8 cellular contexts compared by ENCODE assay signal in genomic region chr4:166594326-166594946, GRCh38.
DNase-seq lines count a peak whose midpoint lies in the region; ATAC-seq and TF ChIP-seq lines count a peak whose summit lies in the region.

No MANE protein-coding gene starts in this region.

- TF ChIP-seq CTCF in GM12865 (IDR thresholded peaks at IDR 0.05; ENCODE audit: insufficient read depth, low read depth, low read length, missing control alignments) (peak; percentile 79), WERI-Rb-1 (IDR thresholded peaks at IDR 0.05; ENCODE audit: low read depth, low read length) (peak; percentile 94), kidney epithelial cell (IDR thresholded peaks at IDR 0.05; ENCODE audit: insufficient read depth, low read length, poor library complexity, severe bottlenecking) (peak; percentile 86), coronary artery (IDR thresholded peaks at IDR 0.05) (no peak)

- POLR2A ChIA-PET in CD8-positive, alpha-beta memory T cell (lab: Charles Lee): no interaction called here

- peaks cover 2 to 23% (median 4%) of the 10 kb centered on the region in 5 donors for H3K9me3 Mint-ChIP-seq in CD8-positive, alpha-beta memory T cell

- no peaks in the 10 kb centered on the region for H3K27me3 Mint-ChIP-seq in CD8-positive, alpha-beta memory T cell

- H3K27ac ChIP-seq in WERI-Rb-1 (no peak overlapping the region), coronary artery (no peak overlapping the region)
- no peak overlapping the region for H3K27ac ChIP-seq in CD8-positive, alpha-beta memory T cell (ENCODE audit: low read depth, low read length)

- H3K27me3 ChIP-seq in WERI-Rb-1 (ENCODE audit: insufficient read depth, low read depth, severe bottlenecking): no peaks in the 10 kb centered on the region
- no peaks in the 10 kb centered on the region for H3K27me3 ChIP-seq in kidney epithelial cell (ENCODE audit: control insufficient read depth, insufficient read depth, low read length)
- no peaks in the 10 kb centered on the region for H3K27me3 ChIP-seq in CD8-positive, alpha-beta memory T cell (ENCODE audit: insufficient read depth, low read length, poor library complexity, severe bottlenecking)

- DNase-seq in GM12865 (ENCODE audit: low read depth): peak; percentile 74
- DNase-seq in H4 (ENCODE audit: low spot score): peak; percentile 59
- peak; percentile 5 for DNase-seq in MV-4-11 (lab: John Stamatoyannopoulos, UW)
- DNase-seq in WERI-Rb-1: peak; percentile 70
- peak; percentile 10 for DNase-seq in kidney epithelial cell (ENCODE audit: low read depth)
- no peak for DNase-seq in coronary artery (ENCODE audit: low spot score)
- DNase-seq in CD8-positive, alpha-beta memory T cell: no peak

- H3K4me3 ChIP-seq in GM12865 (ENCODE audit: low read depth, low read length) (no peak overlapping the region), WERI-Rb-1 (ENCODE audit: low read depth, low read length) (no peak overlapping the region), kidney epithelial cell (ENCODE audit: low read depth, low read length) (no peak overlapping the region), coronary artery (no peak overlapping the region)
- no peak overlapping the region for H3K4me3 ChIP-seq in CD8-positive, alpha-beta memory T cell (ENCODE audit: low read length)

- no peak overlapping the region for H3K27ac Mint-ChIP-seq in CD8-positive, alpha-beta memory T cell

- no peak overlapping the region for H3K4me3 Mint-ChIP-seq in CD8-positive, alpha-beta memory T cell

- H3K36me3 ChIP-seq in WERI-Rb-1: no peaks in the 10 kb centered on the region
- no peaks in the 10 kb centered on the region for H3K36me3 ChIP-seq in kidney epithelial cell (ENCODE audit: control insufficient read depth, insufficient read depth, low read length)
- no peaks in the 10 kb centered on the region for H3K36me3 ChIP-seq in CD8-positive, alpha-beta memory T cell (ENCODE audit: insufficient read depth, low read length)

- H3K9me3 ChIP-seq in WERI-Rb-1 (ENCODE audit: severe bottlenecking): no peaks in the 10 kb centered on the region
- H3K9me3 ChIP-seq in CD8-positive, alpha-beta memory T cell (ENCODE audit: low read length): no peaks in the 10 kb centered on the region

- H3K4me1 Mint-ChIP-seq in CD8-positive, alpha-beta memory T cell: no peaks in the 10 kb centered on the region

- no peaks in the 10 kb centered on the region for H3K4me1 ChIP-seq in CD8-positive, alpha-beta memory T cell (ENCODE audit: insufficient read depth, low read length)

- CTCF ChIA-PET in CD8-positive, alpha-beta memory T cell (lab: Charles Lee): no interaction called here

- H3K36me3 Mint-ChIP-seq in CD8-positive, alpha-beta memory T cell: no peaks in the 10 kb centered on the region

- no peak for ATAC-seq in HG02938 (IDR thresholded peaks at IDR 0.05; ENCODE audit: unreplicated experiment)

Comparison
In these comparisons a context has a peak if more than half of its experiments do, and no peak if none do; other contexts are left out.
1. DNase-seq: peak in GM12865 (single experiment), H4 (single experiment), MV-4-11 (single experiment), WERI-Rb-1 (single experiment) and kidney epithelial cell (single experiment); none in coronary artery (single experiment) and CD8-positive, alpha-beta memory T cell (0 of 5).